Comparison of ENCODE assay signal across 8 cellular contexts in the genomic region with DNA sequence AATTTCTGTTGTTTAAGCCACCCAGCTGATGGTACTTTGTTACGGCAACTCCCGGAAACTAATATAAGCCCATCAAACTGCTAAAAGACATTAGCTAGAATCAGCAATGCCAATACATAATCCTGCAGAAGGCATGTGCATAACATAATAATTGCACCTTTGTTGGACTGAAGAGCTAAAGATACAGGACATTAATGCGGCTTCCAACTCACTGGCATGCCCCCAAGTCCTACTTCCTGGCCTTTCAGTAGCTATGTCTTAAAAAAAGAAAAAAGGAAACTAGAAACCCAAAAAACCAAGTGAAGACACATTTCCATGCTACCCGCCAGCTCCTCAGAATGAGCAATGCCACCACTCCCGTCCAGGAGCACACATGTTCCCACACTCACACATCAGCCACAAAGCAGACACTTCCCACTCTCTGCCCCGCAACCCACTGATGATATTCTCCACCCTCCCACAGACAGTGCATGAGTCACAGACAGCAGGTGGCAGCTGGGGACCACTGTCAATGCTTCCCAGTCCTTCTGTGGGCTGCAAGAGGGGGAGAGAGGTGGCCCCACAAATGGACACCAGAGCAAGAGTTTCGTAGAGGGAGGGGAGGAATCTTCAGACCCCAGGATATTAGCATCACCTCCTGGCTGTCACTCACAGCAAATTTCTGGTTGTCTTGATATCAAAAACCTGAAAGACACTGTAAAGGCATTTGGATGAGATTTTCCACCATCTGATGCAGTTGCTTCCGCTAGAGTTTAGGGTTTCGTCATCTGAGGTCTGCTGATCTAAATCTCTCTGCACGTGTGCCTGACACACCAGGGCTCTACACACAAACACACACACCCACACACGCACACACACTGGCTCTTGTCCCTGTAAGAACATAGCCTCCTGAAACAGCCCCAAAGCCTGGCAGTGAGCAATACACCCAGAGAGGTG. TPM values are rescaled to one million over a fixed set of nuclear protein-coding genes. Genes with fewer than 3 reads are reported as not detected.
DNase-seq lines count a peak whose midpoint lies in the region; ATAC-seq and TF ChIP-seq lines count a peak whose summit lies in the region.

No MANE protein-coding gene starts in this region.

- POLR2A ChIA-PET in AG04450 (lab: Yijun Ruan, JAX) (no interaction called here), OCI-LY7 (lab: Charles Lee) (interaction anchor here (0.5 to 3.3 kb wide), 13 partner anchors 9 to 159 kb away, joined by 3 to 25 read pairs (median 3); a partner anchor contains a TSS)

- ATAC-seq in GM21447 (IDR thresholded peaks at IDR 0.05; ENCODE audit: unreplicated experiment), result peak; percentile 42
- no peak for ATAC-seq in HG03095 (IDR thresholded peaks at IDR 0.05; ENCODE audit: unreplicated experiment)

- no peaks in the 10 kb centered on the region for H3K9me2 ChIP-seq in OCI-LY7 (ENCODE audit: insufficient read depth, low read length)

- BruUV-seq in OCI-LY7 (replicated peaks; lab: Mats Ljungman, UMichigan), result no TSS peak

- peaks cover 36% of the 10 kb centered on the region for H3K36me3 ChIP-seq in OCI-LY7 (ENCODE audit: insufficient read depth, low read length)
- H3K36me3 ChIP-seq in skeletal muscle satellite cell (ENCODE audit: insufficient read depth, low read length), result no peaks in the 10 kb centered on the region

- H3K9ac ChIP-seq in skeletal muscle satellite cell (ENCODE audit: low read depth, low read length), result no peak overlapping the region

- CTCF ChIA-PET in AG04450 (lab: Charles Lee), result no interaction called here
- CTCF ChIA-PET in OCI-LY7 (lab: Charles Lee; ENCODE audit: unreplicated experiment), result interaction anchor here (0.5 to 1.4 kb wide), 7 partner anchors 11 to 120 kb away, joined by 3 to 5 read pairs (median 4); a partner anchor contains a TSS

- H3K79me2 ChIP-seq in OCI-LY7 (ENCODE audit: insufficient read depth, low read depth, low read length), result peaks cover 41% of the 10 kb centered on the region; the same call in 1 of the 2 replicates

- no peak overlapping the region for H3K4me3 ChIP-seq in AG04450 (ENCODE audit: low read depth, low read length)
- peak overlapping the region; percentile 6 for H3K4me3 ChIP-seq in OCI-LY7 (ENCODE audit: low read depth, low read length, poor library complexity, severe bottlenecking)
- no peak overlapping the region for H3K4me3 ChIP-seq in skeletal muscle satellite cell (ENCODE audit: low read length)

- H3K27me3 ChIP-seq in AG04450 (ENCODE audit: control insufficient read depth, insufficient read depth, low read length) (no peaks in the 10 kb centered on the region), skeletal muscle satellite cell (ENCODE audit: control insufficient read depth, insufficient read depth, low read length) (no peaks in the 10 kb centered on the region)

- no peaks in the 10 kb centered on the region for H4K20me1 ChIP-seq in OCI-LY7 (ENCODE audit: insufficient read depth, low read length)

- H3K27ac ChIP-seq in AG04450 (ENCODE audit: low read depth, low read length), result no peak overlapping the region
- H3K27ac ChIP-seq in OCI-LY7 (ENCODE audit: low read depth, low read length, poor library complexity, severe bottlenecking), result peak overlapping the region; percentile 28

- intact Hi-C loops in OCI-LY7 (cut with micrococcal nuclease; ENCODE audit: unreplicated experiment), result loop anchor here (1.0 to 5.0 kb wide), 6 partner anchors 57 to 182 kb away; a partner anchor contains a TSS

- no peak for TF ChIP-seq CTCF in AG04450 (IDR thresholded peaks at IDR 0.05; ENCODE audit: low read depth, low read length)
- TF ChIP-seq CTCF in OCI-LY7 (conservative IDR thresholded peaks at IDR 0.05; ENCODE audit: low read length), result peak; percentile 68

- H3K4me1 ChIP-seq in OCI-LY7 (ENCODE audit: insufficient read depth, low read length, poor library complexity, severe bottlenecking), result peaks cover 60% of the 10 kb centered on the region
- peaks cover 22% of the 10 kb centered on the region for H3K4me1 ChIP-seq in skeletal muscle satellite cell (ENCODE audit: control insufficient read depth, insufficient read depth, low read length)

- DNase-seq in AG04450 (ENCODE audit: low read depth, low spot score), result peak; percentile 53
- DNase-seq in OCI-LY7 (ENCODE audit: low spot score), result peak; percentile 41
- DNase-seq in activated T-helper 9 cell treated with anti-CD3 and anti-CD28 coated beads, Interleukin-2, amount 50 U/mL, for 16 hours (ENCODE audit: low read depth), result peak; percentile 72
- DNase-seq in germinal center (ENCODE audit: low spot score), result peak; percentile 45
- DNase-seq in iPS-NIHi11 (ENCODE audit: low spot score), result no peak

- H3K4me2 ChIP-seq in OCI-LY7 (ENCODE audit: low read length) (peak overlapping the region; percentile 68), skeletal muscle satellite cell (ENCODE audit: low read length) (peak overlapping the region; percentile 45)

- H3K9me3 ChIP-seq in AG04450 (ENCODE audit: control insufficient read depth, insufficient read depth, low read length) (no peaks in the 10 kb centered on the region; the same call in 1 of the 2 replicates), OCI-LY7 (ENCODE audit: low read length) (0 out of 2 replicates have a peak, but pooled peaks cover 2% of the 10 kb centered on the region), skeletal muscle satellite cell (replicated peaks; ENCODE audit: low read length) (no peaks in the 10 kb centered on the region)

- peak overlapping the region; percentile 5; the same call in 1 of the 2 replicates for H2AFZ ChIP-seq in OCI-LY7 (ENCODE audit: low read length)

RNA-seq across cellular contexts. Expression of a gene that starts 32.8 kb away (rescaled TPM):
- 2.7 and 3.0 TPM in 2 replicates for polyA plus RNA-seq in AG04450 (2011; rRNA removed)
- 5.3 and 6.4 TPM in 2 replicates for polyA minus RNA-seq in AG04450 (2011; rRNA and poly(A)+ RNA removed)
- total RNA-seq in OCI-LY7 (2014; rRNA removed; shearing (Covaris generic)), result 19.7 and 22.6 TPM in 2 replicates
- 34.4 and 35.0 TPM in 2 replicates for total RNA-seq in OCI-LY7 (2022)
- 3.5 TPM in 2 replicates for total RNA-seq in skeletal muscle satellite cell (2012; rRNA removed)
